8 cellular contexts compared by ENCODE assay signal in the genomic region with DNA sequence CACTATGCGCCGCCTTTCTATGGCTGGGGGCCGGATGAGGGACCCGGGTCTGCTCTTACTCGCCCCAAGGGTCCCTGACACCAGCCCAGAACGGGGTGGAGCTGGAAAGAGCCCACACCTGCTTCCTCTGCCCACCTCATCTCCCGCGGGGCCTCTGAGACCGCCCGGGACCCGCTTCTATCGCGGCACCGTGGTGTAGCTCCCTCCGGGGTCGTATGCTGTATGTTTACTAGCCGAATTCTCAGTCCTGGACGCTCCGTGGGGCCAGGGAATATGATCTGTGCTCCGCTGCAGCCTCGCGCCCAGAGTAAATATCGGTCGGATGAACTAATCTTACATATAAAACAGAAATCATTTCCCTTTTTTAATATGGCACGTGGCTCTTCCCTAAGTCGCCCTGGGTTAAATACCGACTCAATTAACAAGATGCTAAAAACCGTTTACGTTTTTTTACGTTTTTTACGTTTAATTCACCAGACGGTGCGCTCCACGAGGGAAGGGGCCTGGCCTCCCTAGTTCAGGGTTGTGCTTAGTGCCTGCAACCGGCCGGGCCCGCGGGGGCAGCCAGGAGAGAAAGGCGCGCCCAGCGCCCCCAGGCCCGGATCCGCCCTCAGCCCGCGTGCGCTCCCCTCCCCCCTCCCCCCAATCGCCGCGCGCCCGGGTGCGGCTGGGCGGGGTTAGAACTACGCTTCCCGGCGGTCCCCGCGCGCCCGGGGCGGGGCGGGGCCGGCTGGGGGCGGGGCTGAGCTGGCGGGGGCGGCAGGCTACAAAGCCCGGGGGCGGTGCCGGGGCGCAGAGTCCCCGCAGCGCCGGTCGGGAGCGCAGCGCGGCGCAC. TPM values are rescaled to one million over a fixed set of nuclear protein-coding genes. Genes with fewer than 3 reads are reported as not detected.
A peak's percentile ranks its signal among the peaks of the same experiment; 100 is the strongest.
DNase-seq lines count a peak whose midpoint lies in the region; ATAC-seq and TF ChIP-seq lines count a peak whose summit lies in the region.

A gene (plus strand): TSS at position 793 of the 835 bp plus-strand sequence. CDS start 186 bp downstream, outside the sequence.

- CTCF ChIA-PET in activated CD4-positive, alpha-beta T cell treated with anti-CD3 and anti-CD28 coated beads, Interleukin-2, amount 10 ng/mL, durations not matched to agents 7 days and 5 days (lab: Charles Lee) = interaction anchor here (0.8 to 5.3 kb wide), 10 partner anchors 8 to 103 kb away, joined by 3 to 18 read pairs (median 4); no protein-coding TSS in a partner anchor

- no peak for TF ChIP-seq CTCF in right lobe of liver (IDR thresholded peaks at IDR 0.05)

- DNase-seq in NCI-H2107 (lab: John Stamatoyannopoulos, UW) = peak; percentile 59
- DNase-seq in NCI-H2107 treated with DMSO at 0.1 percent for 48 hours (lab: John Stamatoyannopoulos, UW; ENCODE audit: unreplicated experiment) = no peak
- DNase-seq in NCI-H2227 (lab: John Stamatoyannopoulos, UW; ENCODE audit: unreplicated experiment) = peak; percentile 86
- peak; percentile 73 for DNase-seq in activated CD4-positive, alpha-beta T cell treated with anti-CD3 and anti-CD28 coated beads, Interleukin-2, amount 10 ng/mL, durations not matched to agents 7 days and 5 days
- peak in 1 of 2 donors; percentile 69 for DNase-seq in dermis microvascular lymphatic vessel endothelial cell (ENCODE audit: low read depth in 2 of 2)
- peak; percentile 78 to 81 (median 81) for DNase-seq in right lobe of liver
- DNase-seq in stimulated activated CD4-positive, alpha-beta T cell treated with anti-CD3 and anti-CD28 coated beads, Interleukin-4, amount 100 ng/mL, for 24 hours = peak; percentile 79

- H3K27me3 Mint-ChIP-seq in activated CD4-positive, alpha-beta T cell treated with anti-CD3 and anti-CD28 coated beads, Interleukin-2, amount 10 ng/mL, durations not matched to agents 7 days and 5 days = no peaks in the 10 kb centered on the region

- intact Hi-C loops in right lobe of liver (cut with DNase I) = no loop called here

- 35% methylated on average over 28 of the region's 78 CpGs for WGBS in right lobe of liver (ENCODE audit: insufficient coverage, low coverage, low lambda C conversion rate, missing lambda C conversion rate)

- H3K4me3 ChIP-seq in right lobe of liver = peak within 1 kb of the TSS; percentile 58 to 70 (median 61)

- H3K27me3 ChIP-seq in right lobe of liver = no peaks in the 10 kb centered on the region

- no peaks in the 10 kb centered on the region for H3K9me3 Mint-ChIP-seq in activated CD4-positive, alpha-beta T cell treated with anti-CD3 and anti-CD28 coated beads, Interleukin-2, amount 10 ng/mL, durations not matched to agents 7 days and 5 days

- H3K36me3 Mint-ChIP-seq in activated CD4-positive, alpha-beta T cell treated with anti-CD3 and anti-CD28 coated beads, Interleukin-2, amount 10 ng/mL, durations not matched to agents 7 days and 5 days (ENCODE audit: low read depth) = peaks cover 33% of the 10 kb centered on the region

- H3K36me3 ChIP-seq in right lobe of liver = no peaks in the 10 kb centered on the region

- peak within 1 kb of the TSS; percentile 93 for H3K27ac Mint-ChIP-seq in activated CD4-positive, alpha-beta T cell treated with anti-CD3 and anti-CD28 coated beads, Interleukin-2, amount 10 ng/mL, durations not matched to agents 7 days and 5 days

- TF ChIP-seq POLR2A in right lobe of liver (IDR thresholded peaks at IDR 0.05) = no peak

- H3K27ac ChIP-seq in right lobe of liver = peak within 1 kb of the TSS in 2 of 3 donors; percentile 59 to 65

- peaks cover 0 to 19% (median 0%) of the 10 kb centered on the region in 4 donors for H3K4me1 ChIP-seq in right lobe of liver

- peaks cover 47% of the 10 kb centered on the region for H3K4me1 Mint-ChIP-seq in activated CD4-positive, alpha-beta T cell treated with anti-CD3 and anti-CD28 coated beads, Interleukin-2, amount 10 ng/mL, durations not matched to agents 7 days and 5 days

- H3K4me3 Mint-ChIP-seq in activated CD4-positive, alpha-beta T cell treated with anti-CD3 and anti-CD28 coated beads, Interleukin-2, amount 10 ng/mL, durations not matched to agents 7 days and 5 days = peak within 1 kb of the TSS; percentile 90

- ATAC-seq in HG02852 (IDR thresholded peaks at IDR 0.05; ENCODE audit: unreplicated experiment) (peak; percentile 48), right lobe of liver (peak; percentile 80 to 87 (median 84))

- H3K9me3 ChIP-seq in right lobe of liver = no peaks in the 10 kb centered on the region

- POLR2A ChIA-PET in activated CD4-positive, alpha-beta T cell treated with anti-CD3 and anti-CD28 coated beads, Interleukin-2, amount 10 ng/mL, durations not matched to agents 7 days and 5 days (lab: Charles Lee) = interaction anchor here (0.6 kb wide), 2 partner anchors 26 to 729 kb away, joined by 3 to 5 read pairs; no protein-coding TSS in a partner anchor

RNA-seq across cellular contexts. Expression of the gene that starts here (rescaled TPM):
- 10 to 100 TPM; 97.3 to 98.8 TPM for total RNA-seq in activated CD4-positive, alpha-beta T cell treated with anti-CD3 and anti-CD28 coated beads, Interleukin-2, amount 10 ng/mL, durations not matched to agents 7 days and 5 days
- total RNA-seq in dermis microvascular lymphatic vessel endothelial cell = 13.9 and 16.7 TPM in 2 replicates
- total RNA-seq in right lobe of liver = 10 to 100 TPM in 3 of 6 experiments, 1 to 10 TPM in 3; 3.9 to 16.9 (median 9.6) TPM
